In genomic region chr5:138468133-138468965, GRCh38 we compare ENCODE assay signal across 1 cellular context.
TF ChIP-seq lines count a peak whose summit lies in the region.

No MANE protein-coding gene starts in this region.

TF ChIP-seq in K562, 482 proteins besides CTCF, POLR2A, EP300 and RAD21 (continues in another document):
- peak; percentile 84; the same call in 1 of the 2 replicates for TF ChIP-seq POLR2AphosphoS2 (IDR thresholded peaks at IDR 0.05; ENCODE audit: low read length)
- TF ChIP-seq, protein P1, sequence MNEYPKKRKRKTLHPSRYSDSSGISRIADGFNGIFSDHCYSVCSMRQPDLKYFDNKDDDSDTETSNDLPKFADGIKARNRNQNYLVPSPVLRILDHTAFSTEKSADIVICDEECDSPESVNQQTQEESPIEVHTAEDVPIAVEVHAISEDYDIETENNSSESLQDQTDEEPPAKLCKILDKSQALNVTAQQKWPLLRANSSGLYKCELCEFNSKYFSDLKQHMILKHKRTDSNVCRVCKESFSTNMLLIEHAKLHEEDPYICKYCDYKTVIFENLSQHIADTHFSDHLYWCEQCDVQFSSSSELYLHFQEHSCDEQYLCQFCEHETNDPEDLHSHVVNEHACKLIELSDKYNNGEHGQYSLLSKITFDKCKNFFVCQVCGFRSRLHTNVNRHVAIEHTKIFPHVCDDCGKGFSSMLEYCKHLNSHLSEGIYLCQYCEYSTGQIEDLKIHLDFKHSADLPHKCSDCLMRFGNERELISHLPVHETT (CRISPR knock-in tag; conservative IDR thresholded peaks at IDR 0.05 in 1 of 2, IDR thresholded peaks at IDR 0.05 in 1 of 2), result no peak
- TF ChIP-seq, protein P2, sequence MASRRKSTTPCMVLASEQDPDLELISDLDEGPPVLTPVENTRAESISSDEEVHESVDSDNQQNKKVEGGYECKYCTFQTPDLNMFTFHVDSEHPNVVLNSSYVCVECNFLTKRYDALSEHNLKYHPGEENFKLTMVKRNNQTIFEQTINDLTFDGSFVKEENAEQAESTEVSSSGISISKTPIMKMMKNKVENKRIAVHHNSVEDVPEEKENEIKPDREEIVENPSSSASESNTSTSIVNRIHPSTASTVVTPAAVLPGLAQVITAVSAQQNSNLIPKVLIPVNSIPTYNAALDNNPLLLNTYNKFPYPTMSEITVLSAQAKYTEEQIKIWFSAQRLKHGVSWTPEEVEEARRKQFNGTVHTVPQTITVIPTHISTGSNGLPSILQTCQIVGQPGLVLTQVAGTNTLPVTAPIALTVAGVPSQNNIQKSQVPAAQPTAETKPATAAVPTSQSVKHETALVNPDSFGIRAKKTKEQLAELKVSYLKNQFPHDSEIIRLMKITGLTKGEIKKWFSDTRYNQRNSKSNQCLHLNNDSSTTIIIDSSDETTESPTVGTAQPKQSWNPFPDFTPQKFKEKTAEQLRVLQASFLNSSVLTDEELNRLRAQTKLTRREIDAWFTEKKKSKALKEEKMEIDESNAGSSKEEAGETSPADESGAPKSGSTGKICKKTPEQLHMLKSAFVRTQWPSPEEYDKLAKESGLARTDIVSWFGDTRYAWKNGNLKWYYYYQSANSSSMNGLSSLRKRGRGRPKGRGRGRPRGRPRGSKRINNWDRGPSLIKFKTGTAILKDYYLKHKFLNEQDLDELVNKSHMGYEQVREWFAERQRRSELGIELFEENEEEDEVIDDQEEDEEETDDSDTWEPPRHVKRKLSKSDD (conservative IDR thresholded peaks at IDR 0.05; ENCODE audit: low read length), result no peak
- TF ChIP-seq PREB (CRISPR knock-in tag; IDR thresholded peaks at IDR 0.05), result no peak
- TF ChIP-seq YY1 (IDR thresholded peaks at IDR 0.05; ENCODE audit: borderline replicate concordance in 1 of 3, control insufficient read depth in 1 of 3, extremely low read depth in 1 of 3, insufficient read depth in 3 of 3, insufficient read length in 1 of 3, insufficient replicate concordance in 2 of 3, low read depth in 1 of 3, low read length in 2 of 3), result peak in 2 of 3 experiments; percentile 38 to 74
- TF ChIP-seq CREB3 (tag; conservative IDR thresholded peaks at IDR 0.05; ENCODE audit: low read depth), result no peak
- TF ChIP-seq, protein P3, sequence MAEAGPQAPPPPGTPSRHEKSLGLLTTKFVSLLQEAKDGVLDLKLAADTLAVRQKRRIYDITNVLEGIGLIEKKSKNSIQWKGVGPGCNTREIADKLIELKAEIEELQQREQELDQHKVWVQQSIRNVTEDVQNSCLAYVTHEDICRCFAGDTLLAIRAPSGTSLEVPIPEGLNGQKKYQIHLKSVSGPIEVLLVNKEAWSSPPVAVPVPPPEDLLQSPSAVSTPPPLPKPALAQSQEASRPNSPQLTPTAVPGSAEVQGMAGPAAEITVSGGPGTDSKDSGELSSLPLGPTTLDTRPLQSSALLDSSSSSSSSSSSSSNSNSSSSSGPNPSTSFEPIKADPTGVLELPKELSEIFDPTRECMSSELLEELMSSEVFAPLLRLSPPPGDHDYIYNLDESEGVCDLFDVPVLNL (CRISPR knock-in tag; IDR thresholded peaks at IDR 0.05; ENCODE audit: low read depth), result no peak
- TF ChIP-seq RBM22 (IDR thresholded peaks at IDR 0.05; ENCODE audit: low read depth, low read length, poor library complexity, severe bottlenecking), result peak; percentile 93
- TF ChIP-seq GABPB2 (CRISPR knock-in tag; conservative IDR thresholded peaks at IDR 0.05), result no peak
- no peak for TF ChIP-seq ID3 (CRISPR knock-in tag; IDR thresholded peaks at IDR 0.05)
- TF ChIP-seq ID3 (tag; IDR thresholded peaks at IDR 0.05), result 0 out of 2 replicates have a peak, but pooled peaks have one; percentile 13
- peak; percentile 41; the same call in 1 of the 2 replicates for TF ChIP-seq TAF15 (IDR thresholded peaks at IDR 0.05; ENCODE audit: low read depth, low read length)
- no peak for TF ChIP-seq SLC30A9 (CRISPR knock-in tag; IDR thresholded peaks at IDR 0.05)
- TF ChIP-seq DACH1 (IDR thresholded peaks at IDR 0.05; ENCODE audit: partially characterized antibody), result no peak
- TF ChIP-seq NFRKB (IDR thresholded peaks at IDR 0.05; ENCODE audit: low read depth), result no peak
- TF ChIP-seq SIRT6 (IDR thresholded peaks at IDR 0.05; ENCODE audit: low read depth, low read length), result peak; percentile 42
- TF ChIP-seq CEBPG (CRISPR knock-in tag; IDR thresholded peaks at IDR 0.05), result no peak
- TF ChIP-seq CEBPG (tag; conservative IDR thresholded peaks at IDR 0.05 in 1 of 2, IDR thresholded peaks at IDR 0.05 in 1 of 2), result no peak
- TF ChIP-seq RBM25 (IDR thresholded peaks at IDR 0.05; ENCODE audit: low read depth, low read length, severe bottlenecking), result no peak
- peak; percentile 61; the same call in 1 of the 2 replicates for TF ChIP-seq ZNF717 (CRISPR knock-in tag; IDR thresholded peaks at IDR 0.05)
- TF ChIP-seq DLX4 (CRISPR knock-in tag; IDR thresholded peaks at IDR 0.05), result no peak
- no peak for TF ChIP-seq HOXB6 (CRISPR knock-in tag; IDR thresholded peaks at IDR 0.05; ENCODE audit: borderline replicate concordance)
- TF ChIP-seq KAT7 (CRISPR knock-in tag; IDR thresholded peaks at IDR 0.05; ENCODE audit: borderline replicate concordance), result 0 out of 2 replicates have a peak, but pooled peaks have one; percentile 28
- TF ChIP-seq RHOXF2B (CRISPR knock-in tag; conservative IDR thresholded peaks at IDR 0.05), result no peak
- no peak for TF ChIP-seq ZNF174 (CRISPR knock-in tag; IDR thresholded peaks at IDR 0.05)
- TF ChIP-seq IFI16 (CRISPR knock-in tag; IDR thresholded peaks at IDR 0.05), result no peak
- no peak for TF ChIP-seq ZNF551 (CRISPR knock-in tag; IDR thresholded peaks at IDR 0.05)
- TF ChIP-seq ZNF589 (CRISPR knock-in tag; IDR thresholded peaks at IDR 0.05; ENCODE audit: low read depth), result 0 out of 2 replicates have a peak, but pooled peaks have one; percentile 23
- no peak for TF ChIP-seq NRF1 (conservative IDR thresholded peaks at IDR 0.05 in 1 of 2, IDR thresholded peaks at IDR 0.05 in 1 of 2)
- peak; percentile 55 for TF ChIP-seq TAF1 (IDR thresholded peaks at IDR 0.05; ENCODE audit: control insufficient read depth, extremely low read depth, insufficient read depth, low read length, severe bottlenecking)
- peak; percentile 73; the same call in 1 of the 2 replicates for TF ChIP-seq SP1 (CRISPR knock-in tag; IDR thresholded peaks at IDR 0.05)
- peak; percentile 67 for TF ChIP-seq ARHGAP35 (IDR thresholded peaks at IDR 0.05; ENCODE audit: partially characterized antibody)
- TF ChIP-seq ILF3 (IDR thresholded peaks at IDR 0.05; ENCODE audit: borderline replicate concordance), result peak; percentile 50; the same call in 1 of the 2 replicates
- no peak for TF ChIP-seq FOXJ3 (CRISPR knock-in tag; IDR thresholded peaks at IDR 0.05)
- no peak for TF ChIP-seq ZKSCAN3 (CRISPR knock-in tag; IDR thresholded peaks at IDR 0.05)
- TF ChIP-seq NFIX (CRISPR knock-in tag; IDR thresholded peaks at IDR 0.05; ENCODE audit: low read depth), result no peak
- peak; percentile 90 for TF ChIP-seq PML (IDR thresholded peaks at IDR 0.05; ENCODE audit: low read length)
- TF ChIP-seq POLR2H (tag; IDR thresholded peaks at IDR 0.05; ENCODE audit: low read depth), result peak; percentile 79
- no peak for TF ChIP-seq SIX5 (IDR thresholded peaks at IDR 0.05; ENCODE audit: borderline replicate concordance in 1 of 2, insufficient read depth in 1 of 2, low read depth in 1 of 2, low read length in 2 of 2)
- no peak for TF ChIP-seq MAFG (tag; conservative IDR thresholded peaks at IDR 0.05)
- no peak for TF ChIP-seq CTBP1 (IDR thresholded peaks at IDR 0.05; ENCODE audit: borderline replicate concordance)
- no peak for TF ChIP-seq RAD51 (IDR thresholded peaks at IDR 0.05; ENCODE audit: borderline replicate concordance, low read depth)
- peak; percentile 10; the same call in 1 of the 2 replicates for TF ChIP-seq RBM14 (IDR thresholded peaks at IDR 0.05; ENCODE audit: borderline replicate concordance, insufficient read depth, low read depth, low read length)
- TF ChIP-seq ZNF518B (CRISPR knock-in tag; IDR thresholded peaks at IDR 0.05), result no peak
- no peak for TF ChIP-seq MIER1 (IDR thresholded peaks at IDR 0.05; ENCODE audit: low read depth)
- no peak for TF ChIP-seq ZBTB26 (CRISPR knock-in tag; IDR thresholded peaks at IDR 0.05)
- TF ChIP-seq TBP (optimal IDR thresholded peaks at IDR 0.05; ENCODE audit: low read depth, low read length), result no peak
- no peak for TF ChIP-seq ETV1 (tag; conservative IDR thresholded peaks at IDR 0.05; ENCODE audit: low read depth)
- no peak for TF ChIP-seq RCOR1 (IDR thresholded peaks at IDR 0.05; ENCODE audit: borderline replicate concordance in 1 of 2, low read depth in 2 of 2, low read length in 2 of 2)
- TF ChIP-seq ZNF77 (CRISPR knock-in tag; IDR thresholded peaks at IDR 0.05), result no peak
- 0 out of 2 replicates have a peak, but pooled peaks have one; percentile 17 for TF ChIP-seq SMARCA4 (IDR thresholded peaks at IDR 0.05)
